In the genomic region with DNA sequence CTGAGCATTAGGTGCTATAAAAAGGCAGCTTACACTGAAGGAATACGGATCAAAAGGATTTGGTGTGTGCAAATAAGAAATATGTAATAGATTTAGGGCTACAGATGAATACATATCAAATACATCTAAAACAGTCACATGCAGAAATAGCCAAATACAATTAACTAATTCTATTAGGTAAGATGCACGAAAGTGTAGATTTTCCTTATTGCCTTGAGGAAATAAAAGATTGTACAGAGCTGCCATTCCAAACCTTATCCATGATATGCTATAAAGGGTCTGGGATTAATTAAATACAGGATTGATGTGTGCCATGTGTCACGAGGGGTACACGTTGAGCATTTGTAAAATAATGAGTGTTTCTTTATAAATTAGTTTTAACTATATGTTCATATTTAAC, we compare ENCODE assay signal across 9 cellular contexts.
"Had no signal": no experiment of that assay in that cellular context is flagged by ENCODE, and none has a peak within 500 bp of the region (broad histone marks: within the 10 kb centered on the region; RNA-seq: fewer than 3 reads in every experiment).

No MANE protein-coding gene starts in this region.

- H2AFZ ChIP-seq: GM23248, GM23338 had no signal

- H3K36me3 ChIP-seq: HAP-1 had no signal

- DNase-seq: GM23248, GOT3, H7, H9, HCEC 1CT, HFFc6 had no signal

- H3K27ac ChIP-seq: GM23248 had no signal

- H3K9me3 ChIP-seq: HAP-1 had no signal

- H3K4me1 Mint-ChIP-seq: GM23338, H9 had no signal

- H3K4me2 ChIP-seq: GM23338 had no signal

- H3K27ac Mint-ChIP-seq: GM23338, H9, HFFc6 had no signal

- ATAC-seq: GM23338, HCT116 had no signal

- H3K4me3 Mint-ChIP-seq: GM23338, H9, HFFc6 had no signal

- H3K4me3 ChIP-seq: GM23248, GM23338, HAP-1 had no signal

- H3K9ac ChIP-seq: GM23248 had no signal

- H3K9me3 Mint-ChIP-seq: GM23338, H9, HFFc6 had no signal
